ENCODE assay signal across 26 cellular contexts in the genomic region with DNA sequence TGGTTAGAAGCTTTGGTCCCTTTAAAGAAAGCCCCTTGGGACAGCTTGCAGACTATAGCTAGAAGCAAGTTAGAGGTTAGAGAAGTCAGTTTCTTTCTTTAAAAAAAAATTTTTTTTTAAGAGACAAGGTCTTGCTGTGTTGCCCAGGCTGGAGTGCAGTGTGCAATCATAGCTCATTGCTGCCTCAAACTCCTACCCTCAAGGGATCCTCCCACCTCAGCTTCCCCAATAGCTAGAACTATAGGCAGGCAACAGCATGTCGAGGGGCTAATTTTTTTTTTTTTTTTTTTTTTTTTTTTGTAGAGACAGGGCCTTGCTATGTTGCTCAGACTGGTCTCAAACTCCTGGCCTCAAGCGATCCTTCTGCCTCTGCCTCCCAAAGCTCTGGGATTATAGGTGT.
"Had no signal": no experiment of that assay in that cellular context is flagged by ENCODE, and none has a peak within 500 bp of the region (broad histone marks: within the 10 kb centered on the region; RNA-seq: fewer than 3 reads in every experiment).

No MANE protein-coding gene starts in this region.

- H3K36me3 Mint-ChIP-seq: activated naive CD4-positive, alpha-beta T cell treated with anti-CD3 and anti-CD28 coated beads, Interleukin-2, amount 50 U/mL, for 72 hours; natural killer cell; neural progenitor cell; type B pancreatic cell had no signal

- H3K36me3 ChIP-seq: breast epithelium, heart left ventricle, left lung, lower lobe of right lung, neural progenitor cell, vagina had no signal

- DNase-seq: activated CD4-positive, alpha-beta memory T cell treated with anti-CD3 and anti-CD28 coated beads for 36 hours; activated CD4-positive, alpha-beta T cell treated with anti-CD3 and anti-CD28 coated beads, Interleukin-2, amount 10 ng/mL, durations not matched to agents 24 days and 14 days; activated CD8-positive, alpha-beta memory T cell treated with anti-CD3 and anti-CD28 coated beads, Interleukin-2, amount 50 U/mL, for 4 hours; activated T-cell treated with anti-CD3 and anti-CD28 coated beads, Interleukin-2, amount 50 U/mL, for 1 hour; central memory CD4-positive, alpha-beta T cell; endodermal cell; foreskin fibroblast; heart left ventricle; left lung; lower lobe of right lung; mesenchymal stem cell; natural killer cell; occipital lobe; psoas muscle; stimulated activated CD4-positive, alpha-beta T cell treated with anti-CD3 and anti-CD28 coated beads, Interleukin-15, amount 100 ng/mL, for 24 hours; stimulated activated naive CD4-positive, alpha-beta T cell treated with Interleukin-2 at 50 U/mL for 16 hours; testis had no signal

- H3K27me3 Mint-ChIP-seq: activated CD4-positive, alpha-beta memory T cell treated with anti-CD3 and anti-CD28 coated beads for 36 hours; activated CD4-positive, alpha-beta T cell treated with anti-CD3 and anti-CD28 coated beads, Interleukin-2, amount 10 ng/mL, durations not matched to agents 24 days and 14 days; activated T-helper 17 cell treated with anti-CD3 and anti-CD28 coated beads, Interleukin-2, amount 50 U/mL, for 72 hours; dendritic cell treated with granulocyte-macrophage colony-stimulating factor and Interleukin-4, amounts not matched to agents 40 ng/mL and 50 ng/mL, for 4 days; type B pancreatic cell had no signal

- ATAC-seq: activated naive CD4-positive, alpha-beta T cell treated with anti-CD3 and anti-CD28 coated beads, Interleukin-2, amount 50 U/mL, for 72 hours; activated T-helper 17 cell treated with anti-CD3 and anti-CD28 coated beads, Interleukin-2, amount 50 U/mL, for 72 hours; esophagus mucosa; heart left ventricle; left lung; lower lobe of right lung; natural killer cell; psoas muscle had no signal

- H3K4me3 Mint-ChIP-seq: activated CD4-positive, alpha-beta memory T cell treated with anti-CD3 and anti-CD28 coated beads for 36 hours; activated CD4-positive, alpha-beta T cell treated with anti-CD3 and anti-CD28 coated beads, Interleukin-2, amount 10 ng/mL, durations not matched to agents 24 days and 14 days; activated T-helper 17 cell treated with anti-CD3 and anti-CD28 coated beads, Interleukin-2, amount 50 U/mL, for 72 hours; dendritic cell treated with granulocyte-macrophage colony-stimulating factor and Interleukin-4, amounts not matched to agents 40 ng/mL and 50 ng/mL, for 4 days; endodermal cell; natural killer cell; neural progenitor cell; type B pancreatic cell had no signal

- H3K79me2 ChIP-seq: parathyroid adenoma had no signal

- H3K9me3 Mint-ChIP-seq: activated CD4-positive, alpha-beta memory T cell treated with anti-CD3 and anti-CD28 coated beads for 36 hours; activated CD4-positive, alpha-beta T cell treated with anti-CD3 and anti-CD28 coated beads, Interleukin-2, amount 10 ng/mL, durations not matched to agents 24 days and 14 days; activated naive CD4-positive, alpha-beta T cell treated with anti-CD3 and anti-CD28 coated beads, Interleukin-2, amount 50 U/mL, for 72 hours; activated T-helper 17 cell treated with anti-CD3 and anti-CD28 coated beads, Interleukin-2, amount 50 U/mL, for 72 hours; dendritic cell treated with granulocyte-macrophage colony-stimulating factor and Interleukin-4, amounts not matched to agents 40 ng/mL and 50 ng/mL, for 4 days; endodermal cell; natural killer cell; neural progenitor cell; type B pancreatic cell had no signal

- H3K9ac ChIP-seq: neural progenitor cell, parathyroid adenoma had no signal

- H3K9me3 ChIP-seq: breast epithelium, heart left ventricle, left lung, lower lobe of right lung, psoas muscle, testis, vagina had no signal

- H3K4me3 ChIP-seq: breast epithelium, heart left ventricle, left lung, lower lobe of right lung, neural progenitor cell, psoas muscle, testis, vagina had no signal

- H3K27ac ChIP-seq: breast epithelium, heart left ventricle, left lung, lower lobe of right lung, neural progenitor cell, parathyroid adenoma, psoas muscle, testis, vagina had no signal

- H3K27ac Mint-ChIP-seq: activated CD4-positive, alpha-beta memory T cell treated with anti-CD3 and anti-CD28 coated beads for 36 hours; activated CD4-positive, alpha-beta T cell treated with anti-CD3 and anti-CD28 coated beads, Interleukin-2, amount 10 ng/mL, durations not matched to agents 24 days and 14 days; activated naive CD4-positive, alpha-beta T cell treated with anti-CD3 and anti-CD28 coated beads, Interleukin-2, amount 50 U/mL, for 72 hours; activated T-helper 17 cell treated with anti-CD3 and anti-CD28 coated beads, Interleukin-2, amount 50 U/mL, for 72 hours; dendritic cell treated with granulocyte-macrophage colony-stimulating factor and Interleukin-4, amounts not matched to agents 40 ng/mL and 50 ng/mL, for 4 days; natural killer cell; type B pancreatic cell had no signal

- H3K4me2 ChIP-seq: neural progenitor cell had no signal

- H2AFZ ChIP-seq: neural progenitor cell, parathyroid adenoma had no signal

- H3K4me1 ChIP-seq: breast epithelium, left lung, parathyroid adenoma, psoas muscle, vagina had no signal

- H3K27me3 ChIP-seq: breast epithelium, heart left ventricle, left lung, neural progenitor cell, testis, vagina had no signal
